1 cellular context compared by ENCODE assay signal in the genomic region with DNA sequence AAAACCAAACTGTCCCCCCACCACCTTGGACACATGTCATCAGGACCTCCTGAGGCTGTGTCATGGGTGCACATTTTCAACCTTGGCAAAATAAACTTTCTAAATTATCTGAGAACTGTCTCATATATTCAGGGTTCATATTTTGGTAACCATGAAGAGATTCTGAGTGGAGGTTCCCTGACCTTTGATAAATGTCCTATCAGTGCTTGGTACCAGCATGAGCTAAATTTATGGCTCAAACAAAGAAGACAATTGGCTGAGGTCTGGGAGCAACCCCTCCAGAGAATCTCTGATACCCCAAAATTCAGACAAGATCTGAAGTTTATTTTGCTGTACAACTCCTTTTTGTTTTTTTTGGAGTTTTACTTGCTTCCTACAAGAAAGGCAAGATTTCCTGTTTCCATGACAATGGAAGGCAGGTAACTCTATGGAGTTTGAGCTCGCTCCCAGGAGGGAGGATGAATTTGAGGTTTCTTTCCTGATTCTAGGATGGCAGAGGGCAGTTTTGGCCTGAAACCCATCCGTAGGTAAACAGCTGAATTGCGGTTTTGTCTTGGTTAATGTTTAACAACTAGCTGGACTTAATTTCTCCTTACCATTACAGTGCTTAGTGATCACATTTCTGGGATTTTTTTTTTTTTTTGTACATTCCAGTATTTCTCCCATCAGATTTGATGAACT.
TF ChIP-seq lines count a peak whose summit lies in the region.

No MANE protein-coding gene starts in this region.

TF ChIP-seq in HepG2, 621 proteins besides CTCF, POLR2A, EP300 and RAD21 (continued from another document and continues in another):
- TF ChIP-seq, protein P1, sequence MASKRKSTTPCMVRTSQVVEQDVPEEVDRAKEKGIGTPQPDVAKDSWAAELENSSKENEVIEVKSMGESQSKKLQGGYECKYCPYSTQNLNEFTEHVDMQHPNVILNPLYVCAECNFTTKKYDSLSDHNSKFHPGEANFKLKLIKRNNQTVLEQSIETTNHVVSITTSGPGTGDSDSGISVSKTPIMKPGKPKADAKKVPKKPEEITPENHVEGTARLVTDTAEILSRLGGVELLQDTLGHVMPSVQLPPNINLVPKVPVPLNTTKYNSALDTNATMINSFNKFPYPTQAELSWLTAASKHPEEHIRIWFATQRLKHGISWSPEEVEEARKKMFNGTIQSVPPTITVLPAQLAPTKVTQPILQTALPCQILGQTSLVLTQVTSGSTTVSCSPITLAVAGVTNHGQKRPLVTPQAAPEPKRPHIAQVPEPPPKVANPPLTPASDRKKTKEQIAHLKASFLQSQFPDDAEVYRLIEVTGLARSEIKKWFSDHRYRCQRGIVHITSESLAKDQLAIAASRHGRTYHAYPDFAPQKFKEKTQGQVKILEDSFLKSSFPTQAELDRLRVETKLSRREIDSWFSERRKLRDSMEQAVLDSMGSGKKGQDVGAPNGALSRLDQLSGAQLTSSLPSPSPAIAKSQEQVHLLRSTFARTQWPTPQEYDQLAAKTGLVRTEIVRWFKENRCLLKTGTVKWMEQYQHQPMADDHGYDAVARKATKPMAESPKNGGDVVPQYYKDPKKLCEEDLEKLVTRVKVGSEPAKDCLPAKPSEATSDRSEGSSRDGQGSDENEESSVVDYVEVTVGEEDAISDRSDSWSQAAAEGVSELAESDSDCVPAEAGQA (IDR thresholded peaks at IDR 0.05; ENCODE audit: low read depth), result no peak
- TF ChIP-seq, protein P1 (CRISPR knock-in tag; IDR thresholded peaks at IDR 0.05; ENCODE audit: borderline replicate concordance), result no peak
- TF ChIP-seq BORCS8-MEF2B (CRISPR knock-in tag; IDR thresholded peaks at IDR 0.05) (no peak), ZNF143 (CRISPR knock-in tag; IDR thresholded peaks at IDR 0.05) (no peak), SETDB1 (CRISPR knock-in tag; IDR thresholded peaks at IDR 0.05; ENCODE audit: borderline replicate concordance) (no peak), ZFY (CRISPR knock-in tag; IDR thresholded peaks at IDR 0.05) (no peak), HCFC1 (IDR thresholded peaks at IDR 0.05; ENCODE audit: low read depth, low read length) (no peak), CHD4 (IDR thresholded peaks at IDR 0.05; ENCODE audit: borderline replicate concordance, low read length) (0 out of 2 replicates have a peak, but pooled peaks have one; percentile 8), ASH2L (IDR thresholded peaks at IDR 0.05; ENCODE audit: insufficient read length, low read depth, low read length) (no peak), RXRB (CRISPR knock-in tag; IDR thresholded peaks at IDR 0.05; ENCODE audit: borderline replicate concordance) (no peak; the same call in 1 of the 2 replicates), CBX5 (CRISPR knock-in tag; IDR thresholded peaks at IDR 0.05; ENCODE audit: borderline replicate concordance) (no peak), POGZ (CRISPR knock-in tag; IDR thresholded peaks at IDR 0.05) (peak; percentile 35; the same call in 1 of the 2 replicates), ZNF160 (CRISPR knock-in tag; IDR thresholded peaks at IDR 0.05) (no peak), FOXA1 (IDR thresholded peaks at IDR 0.05) (no peak), FOXA1 (CRISPR knock-in tag; IDR thresholded peaks at IDR 0.05) (peak; percentile 91), REL (CRISPR knock-in tag; conservative IDR thresholded peaks at IDR 0.05) (no peak), KLF15 (CRISPR knock-in tag; IDR thresholded peaks at IDR 0.05; ENCODE audit: borderline replicate concordance) (no peak), MED1 (CRISPR knock-in tag; IDR thresholded peaks at IDR 0.05) (peak; percentile 46; the same call in 1 of the 2 replicates), GFI1 (CRISPR knock-in tag; IDR thresholded peaks at IDR 0.05; ENCODE audit: borderline replicate concordance) (0 out of 2 replicates have a peak, but pooled peaks have one; percentile 9), NFE2L1 (CRISPR knock-in tag; IDR thresholded peaks at IDR 0.05; ENCODE audit: borderline replicate concordance) (no peak), ZNF20 (CRISPR knock-in tag; IDR thresholded peaks at IDR 0.05) (no peak), ZNF598 (CRISPR knock-in tag; IDR thresholded peaks at IDR 0.05; ENCODE audit: borderline replicate concordance) (no peak), KAT2B (IDR thresholded peaks at IDR 0.05; ENCODE audit: borderline replicate concordance, low read depth, low read length) (no peak), YEATS2 (CRISPR knock-in tag; IDR thresholded peaks at IDR 0.05; ENCODE audit: borderline replicate concordance) (no peak), ZNF329 (CRISPR knock-in tag; IDR thresholded peaks at IDR 0.05; ENCODE audit: low read depth) (no peak), SYNCRIP (IDR thresholded peaks at IDR 0.05; ENCODE audit: insufficient read depth, low read depth, low read length) (no peak), ZNF546 (CRISPR knock-in tag; conservative IDR thresholded peaks at IDR 0.05) (no peak), RFXANK (CRISPR knock-in tag; IDR thresholded peaks at IDR 0.05) (no peak), GPN1 (CRISPR knock-in tag; IDR thresholded peaks at IDR 0.05; ENCODE audit: borderline replicate concordance) (no peak), CBFB (CRISPR knock-in tag; IDR thresholded peaks at IDR 0.05) (peak; percentile 98), HMG20B (CRISPR knock-in tag; conservative IDR thresholded peaks at IDR 0.05) (no peak), JUND (CRISPR knock-in tag; IDR thresholded peaks at IDR 0.05) (no peak), SAFB2 (CRISPR knock-in tag; IDR thresholded peaks at IDR 0.05; ENCODE audit: borderline replicate concordance, low read depth) (no peak), TAF1 (CRISPR knock-in tag; IDR thresholded peaks at IDR 0.05) (peak; percentile 11; the same call in 1 of the 2 replicates), PPARG (CRISPR knock-in tag; conservative IDR thresholded peaks at IDR 0.05) (no peak), ZNF230 (CRISPR knock-in tag; IDR thresholded peaks at IDR 0.05) (no peak), IKZF4 (CRISPR knock-in tag; IDR thresholded peaks at IDR 0.05; ENCODE audit: borderline replicate concordance, low read depth, not compliant biosample characterization) (no peak)
- TF ChIP-seq, protein P2, sequence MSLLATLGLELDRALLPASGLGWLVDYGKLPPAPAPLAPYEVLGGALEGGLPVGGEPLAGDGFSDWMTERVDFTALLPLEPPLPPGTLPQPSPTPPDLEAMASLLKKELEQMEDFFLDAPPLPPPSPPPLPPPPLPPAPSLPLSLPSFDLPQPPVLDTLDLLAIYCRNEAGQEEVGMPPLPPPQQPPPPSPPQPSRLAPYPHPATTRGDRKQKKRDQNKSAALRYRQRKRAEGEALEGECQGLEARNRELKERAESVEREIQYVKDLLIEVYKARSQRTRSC (CRISPR knock-in tag; IDR thresholded peaks at IDR 0.05; ENCODE audit: low read depth), result no peak
- TF ChIP-seq, protein P3, sequence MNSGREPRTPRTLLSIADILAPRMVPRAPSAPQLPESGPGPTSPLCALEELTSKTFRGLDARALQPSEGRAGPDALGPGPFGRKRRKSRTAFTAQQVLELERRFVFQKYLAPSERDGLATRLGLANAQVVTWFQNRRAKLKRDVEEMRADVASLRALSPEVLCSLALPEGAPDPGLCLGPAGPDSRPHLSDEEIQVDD (CRISPR knock-in tag; IDR thresholded peaks at IDR 0.05; ENCODE audit: borderline replicate concordance), result no peak
- TF ChIP-seq, protein P4, sequence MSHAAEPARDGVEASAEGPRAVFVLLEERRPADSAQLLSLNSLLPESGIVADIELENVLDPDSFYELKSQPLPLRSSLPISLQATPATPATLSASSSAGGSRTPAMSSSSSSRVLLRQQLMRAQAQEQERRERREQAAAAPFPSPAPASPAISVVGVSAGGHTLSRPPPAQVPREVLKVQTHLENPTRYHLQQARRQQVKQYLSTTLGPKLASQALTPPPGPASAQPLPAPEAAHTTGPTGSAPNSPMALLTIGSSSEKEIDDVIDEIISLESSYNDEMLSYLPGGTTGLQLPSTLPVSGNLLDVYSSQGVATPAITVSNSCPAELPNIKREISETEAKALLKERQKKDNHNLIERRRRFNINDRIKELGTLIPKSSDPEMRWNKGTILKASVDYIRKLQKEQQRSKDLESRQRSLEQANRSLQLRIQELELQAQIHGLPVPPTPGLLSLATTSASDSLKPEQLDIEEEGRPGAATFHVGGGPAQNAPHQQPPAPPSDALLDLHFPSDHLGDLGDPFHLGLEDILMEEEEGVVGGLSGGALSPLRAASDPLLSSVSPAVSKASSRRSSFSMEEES (CRISPR knock-in tag; IDR thresholded peaks at IDR 0.05), result no peak
- TF ChIP-seq, protein P5, sequence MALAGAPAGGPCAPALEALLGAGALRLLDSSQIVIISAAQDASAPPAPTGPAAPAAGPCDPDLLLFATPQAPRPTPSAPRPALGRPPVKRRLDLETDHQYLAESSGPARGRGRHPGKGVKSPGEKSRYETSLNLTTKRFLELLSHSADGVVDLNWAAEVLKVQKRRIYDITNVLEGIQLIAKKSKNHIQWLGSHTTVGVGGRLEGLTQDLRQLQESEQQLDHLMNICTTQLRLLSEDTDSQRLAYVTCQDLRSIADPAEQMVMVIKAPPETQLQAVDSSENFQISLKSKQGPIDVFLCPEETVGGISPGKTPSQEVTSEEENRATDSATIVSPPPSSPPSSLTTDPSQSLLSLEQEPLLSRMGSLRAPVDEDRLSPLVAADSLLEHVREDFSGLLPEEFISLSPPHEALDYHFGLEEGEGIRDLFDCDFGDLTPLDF (CRISPR knock-in tag; IDR thresholded peaks at IDR 0.05), result no peak
- TF ChIP-seq, protein P6, sequence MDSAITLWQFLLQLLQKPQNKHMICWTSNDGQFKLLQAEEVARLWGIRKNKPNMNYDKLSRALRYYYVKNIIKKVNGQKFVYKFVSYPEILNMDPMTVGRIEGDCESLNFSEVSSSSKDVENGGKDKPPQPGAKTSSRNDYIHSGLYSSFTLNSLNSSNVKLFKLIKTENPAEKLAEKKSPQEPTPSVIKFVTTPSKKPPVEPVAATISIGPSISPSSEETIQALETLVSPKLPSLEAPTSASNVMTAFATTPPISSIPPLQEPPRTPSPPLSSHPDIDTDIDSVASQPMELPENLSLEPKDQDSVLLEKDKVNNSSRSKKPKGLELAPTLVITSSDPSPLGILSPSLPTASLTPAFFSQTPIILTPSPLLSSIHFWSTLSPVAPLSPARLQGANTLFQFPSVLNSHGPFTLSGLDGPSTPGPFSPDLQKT (CRISPR knock-in tag; IDR thresholded peaks at IDR 0.05; ENCODE audit: borderline replicate concordance), result no peak
- TF ChIP-seq, protein P7, sequence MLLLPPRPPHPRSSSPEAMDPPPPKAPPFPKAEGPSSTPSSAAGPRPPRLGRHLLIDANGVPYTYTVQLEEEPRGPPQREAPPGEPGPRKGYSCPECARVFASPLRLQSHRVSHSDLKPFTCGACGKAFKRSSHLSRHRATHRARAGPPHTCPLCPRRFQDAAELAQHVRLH (CRISPR knock-in tag; IDR thresholded peaks at IDR 0.05; ENCODE audit: borderline replicate concordance, low read depth), result no peak
- TF ChIP-seq, protein P8, sequence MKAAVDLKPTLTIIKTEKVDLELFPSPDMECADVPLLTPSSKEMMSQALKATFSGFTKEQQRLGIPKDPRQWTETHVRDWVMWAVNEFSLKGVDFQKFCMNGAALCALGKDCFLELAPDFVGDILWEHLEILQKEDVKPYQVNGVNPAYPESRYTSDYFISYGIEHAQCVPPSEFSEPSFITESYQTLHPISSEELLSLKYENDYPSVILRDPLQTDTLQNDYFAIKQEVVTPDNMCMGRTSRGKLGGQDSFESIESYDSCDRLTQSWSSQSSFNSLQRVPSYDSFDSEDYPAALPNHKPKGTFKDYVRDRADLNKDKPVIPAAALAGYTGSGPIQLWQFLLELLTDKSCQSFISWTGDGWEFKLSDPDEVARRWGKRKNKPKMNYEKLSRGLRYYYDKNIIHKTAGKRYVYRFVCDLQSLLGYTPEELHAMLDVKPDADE (CRISPR knock-in tag; IDR thresholded peaks at IDR 0.05), result no peak
- TF ChIP-seq, protein P9, sequence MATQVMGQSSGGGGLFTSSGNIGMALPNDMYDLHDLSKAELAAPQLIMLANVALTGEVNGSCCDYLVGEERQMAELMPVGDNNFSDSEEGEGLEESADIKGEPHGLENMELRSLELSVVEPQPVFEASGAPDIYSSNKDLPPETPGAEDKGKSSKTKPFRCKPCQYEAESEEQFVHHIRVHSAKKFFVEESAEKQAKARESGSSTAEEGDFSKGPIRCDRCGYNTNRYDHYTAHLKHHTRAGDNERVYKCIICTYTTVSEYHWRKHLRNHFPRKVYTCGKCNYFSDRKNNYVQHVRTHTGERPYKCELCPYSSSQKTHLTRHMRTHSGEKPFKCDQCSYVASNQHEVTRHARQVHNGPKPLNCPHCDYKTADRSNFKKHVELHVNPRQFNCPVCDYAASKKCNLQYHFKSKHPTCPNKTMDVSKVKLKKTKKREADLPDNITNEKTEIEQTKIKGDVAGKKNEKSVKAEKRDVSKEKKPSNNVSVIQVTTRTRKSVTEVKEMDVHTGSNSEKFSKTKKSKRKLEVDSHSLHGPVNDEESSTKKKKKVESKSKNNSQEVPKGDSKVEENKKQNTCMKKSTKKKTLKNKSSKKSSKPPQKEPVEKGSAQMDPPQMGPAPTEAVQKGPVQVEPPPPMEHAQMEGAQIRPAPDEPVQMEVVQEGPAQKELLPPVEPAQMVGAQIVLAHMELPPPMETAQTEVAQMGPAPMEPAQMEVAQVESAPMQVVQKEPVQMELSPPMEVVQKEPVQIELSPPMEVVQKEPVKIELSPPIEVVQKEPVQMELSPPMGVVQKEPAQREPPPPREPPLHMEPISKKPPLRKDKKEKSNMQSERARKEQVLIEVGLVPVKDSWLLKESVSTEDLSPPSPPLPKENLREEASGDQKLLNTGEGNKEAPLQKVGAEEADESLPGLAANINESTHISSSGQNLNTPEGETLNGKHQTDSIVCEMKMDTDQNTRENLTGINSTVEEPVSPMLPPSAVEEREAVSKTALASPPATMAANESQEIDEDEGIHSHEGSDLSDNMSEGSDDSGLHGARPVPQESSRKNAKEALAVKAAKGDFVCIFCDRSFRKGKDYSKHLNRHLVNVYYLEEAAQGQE (IDR thresholded peaks at IDR 0.05; ENCODE audit: borderline replicate concordance in 1 of 2, low read depth in 1 of 2, low read length in 2 of 2), result peak in 1 of 2 experiments; percentile 12; a peak in 1 of 4 replicates
